Comparison of ENCODE assay signal across 11 cellular contexts in genomic region chr1:29984544-29985375, GRCh38.
A peak's percentile ranks its signal among the peaks of the same experiment; 100 is the strongest.
DNase-seq lines count a peak whose midpoint lies in the region; FAIRE-seq and TF ChIP-seq lines count a peak whose summit lies in the region.
"Had no signal": no experiment of that assay in that cellular context is flagged by ENCODE, and none has a peak within 500 bp of the region (broad histone marks: within the 10 kb centered on the region; RNA-seq: fewer than 3 reads in every experiment).

No MANE protein-coding gene starts in this region.

- in situ Hi-C loops in transverse colon (cut with MboI; ENCODE audit: low pct_ligation_motif_present in 1 of 4, low pct_unique_long_range_greater_than_20kb in 1 of 4, low sequenced_read_pairs in 3 of 4): loop anchor here in 1 of 4 donors (10.0 kb wide), 1 partner anchor 60 kb away; no protein-coding TSS in a partner anchor

- H3K4me3 Mint-ChIP-seq in astrocyte (ENCODE audit: unreplicated experiment): no peak overlapping the region

- TF ChIP-seq POLR2A in transverse colon (IDR thresholded peaks at IDR 0.05): no peak

- H3K27me3 ChIP-seq in astrocyte (ENCODE audit: insufficient read depth, low read length) (no peaks in the 10 kb centered on the region), transverse colon (peaks cover 8% of the 10 kb centered on the region)

- H3K4me1 Mint-ChIP-seq in astrocyte (ENCODE audit: low read depth, unreplicated experiment): peaks cover 4% of the 10 kb centered on the region

- H2AFZ ChIP-seq in astrocyte (ENCODE audit: low read depth, low read length): peak overlapping the region; percentile 5

- intact Hi-C loops in transverse colon (cut with DNase I; ENCODE audit: low total_unique reads): no loop called here

- no peaks in the 10 kb centered on the region for H3K79me2 ChIP-seq in astrocyte (ENCODE audit: insufficient read depth, low read length)

- peaks cover 4% of the 10 kb centered on the region for H3K9me3 Mint-ChIP-seq in astrocyte (ENCODE audit: unreplicated experiment)

- H3K36me3 Mint-ChIP-seq in astrocyte (ENCODE audit: low read depth, unreplicated experiment): no peaks in the 10 kb centered on the region
- H3K36me3 Mint-ChIP-seq: activated naive CD4-positive, alpha-beta T cell treated with anti-CD3 and anti-CD28 coated beads, Interleukin-2, amount 50 U/mL, for 72 hours had no signal

- no peak for FAIRE-seq in astrocyte (lab: Jason Lieb, UNC)
- no peak for FAIRE-seq in urothelium cell line (lab: Jason Lieb, UNC)

- H3K4me3 ChIP-seq in astrocyte (ENCODE audit: insufficient read depth, low read depth, low read length): no peak overlapping the region
- no peak overlapping the region for H3K4me3 ChIP-seq in transverse colon

- WGBS in transverse colon (ENCODE audit: low coverage in 1 of 2), 2 donors: 20 to 48% methylated on average over 4 to 9 of the region's 9 CpGs

- H4K20me1 ChIP-seq in astrocyte (ENCODE audit: insufficient read depth, low read length): no peaks in the 10 kb centered on the region

- DNase-seq in activated CD8-positive, alpha-beta memory T cell treated with anti-CD3 and anti-CD28 coated beads for 24 hours: peak; percentile 26
- no peak for DNase-seq in activated CD8-positive, alpha-beta memory T cell treated with anti-CD3 and anti-CD28 coated beads, Interleukin-2, amount 50 U/mL, for 48 hours
- DNase-seq in astrocyte (ENCODE audit: low read depth): no peak
- DNase-seq in kidney tubule cell (ENCODE audit: low spot score): peak; percentile 80
- DNase-seq in transverse colon: peak; percentile 27
- DNase-seq in urothelium cell line (ENCODE audit: low spot score): no peak
- no peak for DNase-seq in NCI-H2196 (lab: John Stamatoyannopoulos, UW; ENCODE audit: unreplicated experiment)
- DNase-seq in D341Med (ENCODE audit: low spot score): no peak
- DNase-seq: NCI-H524 had no signal

- H3K9ac ChIP-seq in astrocyte (ENCODE audit: low read length): no peak overlapping the region

- H3K4me1 ChIP-seq in astrocyte (ENCODE audit: insufficient read depth, low read length): no peaks in the 10 kb centered on the region
- H3K4me1 ChIP-seq in transverse colon: no peaks in the 10 kb centered on the region

- H3K27ac Mint-ChIP-seq in astrocyte (ENCODE audit: unreplicated experiment): no peak overlapping the region
- H3K27ac Mint-ChIP-seq: activated naive CD4-positive, alpha-beta T cell treated with anti-CD3 and anti-CD28 coated beads, Interleukin-2, amount 50 U/mL, for 72 hours had no signal

- H3K27ac ChIP-seq in astrocyte (ENCODE audit: low read depth, low read length) (no peak overlapping the region), transverse colon (peak overlapping the region in 3 of 4 donors; percentile 34 to 60 (median 37))
- H3K27ac ChIP-seq: HL-60 had no signal

- TF ChIP-seq CTCF in astrocyte (IDR thresholded peaks at IDR 0.05; ENCODE audit: insufficient read depth, low read depth, low read length) (no peak), transverse colon (IDR thresholded peaks at IDR 0.05) (no peak)

- no peak overlapping the region for H3K4me2 ChIP-seq in astrocyte (ENCODE audit: low read length)

- H3K36me3 ChIP-seq in astrocyte (ENCODE audit: insufficient read depth, low read length) (no peaks in the 10 kb centered on the region), transverse colon (no peaks in the 10 kb centered on the region)

- H3K27me3 Mint-ChIP-seq in astrocyte (ENCODE audit: low read depth, unreplicated experiment): no peaks in the 10 kb centered on the region

- TF ChIP-seq EP300 in transverse colon (IDR thresholded peaks at IDR 0.05; ENCODE audit: low read depth): no peak

- H3K9me3 ChIP-seq in astrocyte (ENCODE audit: insufficient read depth, low read depth, low read length): no peaks in the 10 kb centered on the region
- H3K9me3 ChIP-seq in transverse colon: no peaks in the 10 kb centered on the region

Comparison
In these comparisons a context has a peak if more than half of its experiments do, and no peak if none do; other contexts are left out.
1. DNase-seq: peak in activated CD8-positive, alpha-beta memory T cell treated with anti-CD3 and anti-CD28 coated beads for 24 hours (single experiment), kidney tubule cell (single experiment) and transverse colon (single experiment); none in activated CD8-positive, alpha-beta memory T cell treated with anti-CD3 and anti-CD28 coated beads, Interleukin-2, amount 50 U/mL, for 48 hours (single experiment), astrocyte (single experiment), urothelium cell line (single experiment), NCI-H2196 (single experiment) and D341Med (single experiment).